In the genomic region with DNA sequence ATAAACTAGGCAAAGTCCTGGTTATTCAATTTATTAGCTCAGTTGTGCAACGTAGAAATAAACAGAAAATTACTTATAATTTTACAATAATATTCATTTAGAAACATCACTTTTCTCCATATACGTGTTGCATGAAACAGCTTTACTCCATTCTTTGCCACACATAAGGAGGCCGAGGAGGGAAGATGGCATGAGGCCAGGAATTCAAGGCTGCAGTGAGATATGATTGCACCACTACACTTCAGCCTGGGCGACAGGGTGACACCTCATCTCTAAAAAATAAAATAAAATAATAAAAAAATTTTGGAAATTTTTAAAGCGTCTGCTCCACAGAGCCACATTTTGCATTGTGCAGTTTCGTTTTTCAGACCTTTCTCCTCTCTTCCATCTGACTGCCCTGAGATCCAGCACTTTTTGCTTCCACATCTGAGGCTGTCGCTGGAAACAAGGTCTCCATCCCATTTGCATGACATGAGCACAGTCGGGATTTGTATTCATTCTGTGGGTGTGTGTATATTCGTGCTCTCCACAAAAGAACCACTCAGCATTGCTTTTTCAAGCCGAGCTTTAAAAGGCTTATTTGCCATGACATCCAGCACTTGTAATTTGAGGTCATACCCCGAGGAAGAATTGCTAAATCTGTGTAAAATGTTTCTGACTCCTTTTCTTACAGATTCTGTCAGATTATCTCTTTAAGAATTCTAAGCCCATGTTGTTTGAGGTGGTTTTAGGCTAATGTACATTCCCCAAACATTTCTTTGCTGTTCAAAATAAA, we compare ENCODE assay signal across 1 cellular context.
TF ChIP-seq lines count a peak whose summit lies in the region.

No MANE protein-coding gene starts in this region.

TF ChIP-seq in H1, 55 proteins besides CTCF, POLR2A, EP300 and RAD21 (continued from another document):
- TF ChIP-seq, protein P1, sequence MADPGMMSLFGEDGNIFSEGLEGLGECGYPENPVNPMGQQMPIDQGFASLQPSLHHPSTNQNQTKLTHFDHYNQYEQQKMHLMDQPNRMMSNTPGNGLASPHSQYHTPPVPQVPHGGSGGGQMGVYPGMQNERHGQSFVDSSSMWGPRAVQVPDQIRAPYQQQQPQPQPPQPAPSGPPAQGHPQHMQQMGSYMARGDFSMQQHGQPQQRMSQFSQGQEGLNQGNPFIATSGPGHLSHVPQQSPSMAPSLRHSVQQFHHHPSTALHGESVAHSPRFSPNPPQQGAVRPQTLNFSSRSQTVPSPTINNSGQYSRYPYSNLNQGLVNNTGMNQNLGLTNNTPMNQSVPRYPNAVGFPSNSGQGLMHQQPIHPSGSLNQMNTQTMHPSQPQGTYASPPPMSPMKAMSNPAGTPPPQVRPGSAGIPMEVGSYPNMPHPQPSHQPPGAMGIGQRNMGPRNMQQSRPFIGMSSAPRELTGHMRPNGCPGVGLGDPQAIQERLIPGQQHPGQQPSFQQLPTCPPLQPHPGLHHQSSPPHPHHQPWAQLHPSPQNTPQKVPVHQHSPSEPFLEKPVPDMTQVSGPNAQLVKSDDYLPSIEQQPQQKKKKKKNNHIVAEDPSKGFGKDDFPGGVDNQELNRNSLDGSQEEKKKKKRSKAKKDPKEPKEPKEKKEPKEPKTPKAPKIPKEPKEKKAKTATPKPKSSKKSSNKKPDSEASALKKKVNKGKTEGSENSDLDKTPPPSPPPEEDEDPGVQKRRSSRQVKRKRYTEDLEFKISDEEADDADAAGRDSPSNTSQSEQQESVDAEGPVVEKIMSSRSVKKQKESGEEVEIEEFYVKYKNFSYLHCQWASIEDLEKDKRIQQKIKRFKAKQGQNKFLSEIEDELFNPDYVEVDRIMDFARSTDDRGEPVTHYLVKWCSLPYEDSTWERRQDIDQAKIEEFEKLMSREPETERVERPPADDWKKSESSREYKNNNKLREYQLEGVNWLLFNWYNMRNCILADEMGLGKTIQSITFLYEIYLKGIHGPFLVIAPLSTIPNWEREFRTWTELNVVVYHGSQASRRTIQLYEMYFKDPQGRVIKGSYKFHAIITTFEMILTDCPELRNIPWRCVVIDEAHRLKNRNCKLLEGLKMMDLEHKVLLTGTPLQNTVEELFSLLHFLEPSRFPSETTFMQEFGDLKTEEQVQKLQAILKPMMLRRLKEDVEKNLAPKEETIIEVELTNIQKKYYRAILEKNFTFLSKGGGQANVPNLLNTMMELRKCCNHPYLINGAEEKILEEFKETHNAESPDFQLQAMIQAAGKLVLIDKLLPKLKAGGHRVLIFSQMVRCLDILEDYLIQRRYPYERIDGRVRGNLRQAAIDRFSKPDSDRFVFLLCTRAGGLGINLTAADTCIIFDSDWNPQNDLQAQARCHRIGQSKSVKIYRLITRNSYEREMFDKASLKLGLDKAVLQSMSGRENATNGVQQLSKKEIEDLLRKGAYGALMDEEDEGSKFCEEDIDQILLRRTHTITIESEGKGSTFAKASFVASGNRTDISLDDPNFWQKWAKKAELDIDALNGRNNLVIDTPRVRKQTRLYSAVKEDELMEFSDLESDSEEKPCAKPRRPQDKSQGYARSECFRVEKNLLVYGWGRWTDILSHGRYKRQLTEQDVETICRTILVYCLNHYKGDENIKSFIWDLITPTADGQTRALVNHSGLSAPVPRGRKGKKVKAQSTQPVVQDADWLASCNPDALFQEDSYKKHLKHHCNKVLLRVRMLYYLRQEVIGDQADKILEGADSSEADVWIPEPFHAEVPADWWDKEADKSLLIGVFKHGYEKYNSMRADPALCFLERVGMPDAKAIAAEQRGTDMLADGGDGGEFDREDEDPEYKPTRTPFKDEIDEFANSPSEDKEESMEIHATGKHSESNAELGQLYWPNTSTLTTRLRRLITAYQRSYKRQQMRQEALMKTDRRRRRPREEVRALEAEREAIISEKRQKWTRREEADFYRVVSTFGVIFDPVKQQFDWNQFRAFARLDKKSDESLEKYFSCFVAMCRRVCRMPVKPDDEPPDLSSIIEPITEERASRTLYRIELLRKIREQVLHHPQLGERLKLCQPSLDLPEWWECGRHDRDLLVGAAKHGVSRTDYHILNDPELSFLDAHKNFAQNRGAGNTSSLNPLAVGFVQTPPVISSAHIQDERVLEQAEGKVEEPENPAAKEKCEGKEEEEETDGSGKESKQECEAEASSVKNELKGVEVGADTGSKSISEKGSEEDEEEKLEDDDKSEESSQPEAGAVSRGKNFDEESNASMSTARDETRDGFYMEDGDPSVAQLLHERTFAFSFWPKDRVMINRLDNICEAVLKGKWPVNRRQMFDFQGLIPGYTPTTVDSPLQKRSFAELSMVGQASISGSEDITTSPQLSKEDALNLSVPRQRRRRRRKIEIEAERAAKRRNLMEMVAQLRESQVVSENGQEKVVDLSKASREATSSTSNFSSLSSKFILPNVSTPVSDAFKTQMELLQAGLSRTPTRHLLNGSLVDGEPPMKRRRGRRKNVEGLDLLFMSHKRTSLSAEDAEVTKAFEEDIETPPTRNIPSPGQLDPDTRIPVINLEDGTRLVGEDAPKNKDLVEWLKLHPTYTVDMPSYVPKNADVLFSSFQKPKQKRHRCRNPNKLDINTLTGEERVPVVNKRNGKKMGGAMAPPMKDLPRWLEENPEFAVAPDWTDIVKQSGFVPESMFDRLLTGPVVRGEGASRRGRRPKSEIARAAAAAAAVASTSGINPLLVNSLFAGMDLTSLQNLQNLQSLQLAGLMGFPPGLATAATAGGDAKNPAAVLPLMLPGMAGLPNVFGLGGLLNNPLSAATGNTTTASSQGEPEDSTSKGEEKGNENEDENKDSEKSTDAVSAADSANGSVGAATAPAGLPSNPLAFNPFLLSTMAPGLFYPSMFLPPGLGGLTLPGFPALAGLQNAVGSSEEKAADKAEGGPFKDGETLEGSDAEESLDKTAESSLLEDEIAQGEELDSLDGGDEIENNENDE (IDR thresholded peaks at IDR 0.05; ENCODE audit: insufficient replicate concordance, low read length): no peak
